Comparison of ENCODE assay signal across 1 cellular context in genomic region chr17:37640016-37640415, GRCh38.
TF ChIP-seq lines count a peak whose summit lies in the region.

No MANE protein-coding gene starts in this region.

TF ChIP-seq in K562, 482 proteins besides CTCF, POLR2A, EP300 and RAD21 (continues in another document):
- no peak for TF ChIP-seq POLR2H (tag; IDR thresholded peaks at IDR 0.05; ENCODE audit: low read depth)
- TF ChIP-seq ZNF695 (CRISPR knock-in tag; IDR thresholded peaks at IDR 0.05) = no peak
- no peak for TF ChIP-seq ZNF561 (CRISPR knock-in tag; conservative IDR thresholded peaks at IDR 0.05)
- TF ChIP-seq MTA3 (IDR thresholded peaks at IDR 0.05; ENCODE audit: borderline replicate concordance) = no peak
- TF ChIP-seq PKNOX1 (IDR thresholded peaks at IDR 0.05) = peak; percentile 32; the same call in 1 of the 2 replicates
- peak; percentile 81; the same call in 1 of the 2 replicates for TF ChIP-seq MAFF (IDR thresholded peaks at IDR 0.05; ENCODE audit: low read length)
- no peak for TF ChIP-seq SRSF1 (IDR thresholded peaks at IDR 0.05; ENCODE audit: low read depth, low read length)
- no peak for TF ChIP-seq HMGXB4 (CRISPR knock-in tag; IDR thresholded peaks at IDR 0.05)
- TF ChIP-seq GMEB1 (CRISPR knock-in tag; IDR thresholded peaks at IDR 0.05) = no peak
- TF ChIP-seq EP400 (IDR thresholded peaks at IDR 0.05) = peak; percentile 31; the same call in 1 of the 2 replicates
- TF ChIP-seq CEBPG (CRISPR knock-in tag; IDR thresholded peaks at IDR 0.05) = no peak
- TF ChIP-seq CEBPG (tag; conservative IDR thresholded peaks at IDR 0.05 in 1 of 2, IDR thresholded peaks at IDR 0.05 in 1 of 2) = peak; percentile 70 to 75
- peak; percentile 79 for TF ChIP-seq DPF2 (IDR thresholded peaks at IDR 0.05)
- peak in 1 of 2 experiments; percentile 47; a peak in 1 of 4 replicates for TF ChIP-seq ARNT (IDR thresholded peaks at IDR 0.05)
- TF ChIP-seq BRD4 (IDR thresholded peaks at IDR 0.05) = no peak
- 0 out of 2 replicates have a peak, but pooled peaks have one; percentile 7 for TF ChIP-seq JUND (IDR thresholded peaks at IDR 0.05; ENCODE audit: borderline replicate concordance, low read depth, low read length)
- no peak for TF ChIP-seq JUND (tag; IDR thresholded peaks at IDR 0.05; ENCODE audit: borderline replicate concordance, low read depth, low read length)
- TF ChIP-seq DNMT1 (IDR thresholded peaks at IDR 0.05) = no peak
- TF ChIP-seq MYC (IDR thresholded peaks at IDR 0.05; ENCODE audit: low read depth, low read length) = no peak
- TF ChIP-seq MYC (CRISPR knock-in tag; IDR thresholded peaks at IDR 0.05; ENCODE audit: borderline replicate concordance, low read depth) = no peak
- TF ChIP-seq RCOR1 (IDR thresholded peaks at IDR 0.05; ENCODE audit: borderline replicate concordance in 1 of 2, low read depth in 2 of 2, low read length in 2 of 2) = peak in 1 of 2 experiments; percentile 18; a peak in 1 of 4 replicates
- TF ChIP-seq HDAC3 (IDR thresholded peaks at IDR 0.05; ENCODE audit: borderline replicate concordance, partially characterized antibody) = peak; percentile 29
- peak; percentile 44; the same call in 1 of the 2 replicates for TF ChIP-seq HDAC2 (IDR thresholded peaks at IDR 0.05)
- peak; percentile 31; the same call in 1 of the 2 replicates for TF ChIP-seq ZNF592 (IDR thresholded peaks at IDR 0.05)
- peak; percentile 81 for TF ChIP-seq SMARCA4 (IDR thresholded peaks at IDR 0.05)
- TF ChIP-seq ETV1 (tag; conservative IDR thresholded peaks at IDR 0.05; ENCODE audit: low read depth) = 0 out of 2 replicates have a peak, but pooled peaks have one; percentile 9
- TF ChIP-seq CBX8 (IDR thresholded peaks at IDR 0.05; ENCODE audit: borderline replicate concordance, extremely low read depth, low read depth, low read length, poor library complexity, severe bottlenecking) = no peak
- TF ChIP-seq PBX2 (CRISPR knock-in tag; IDR thresholded peaks at IDR 0.05; ENCODE audit: low read depth) = no peak
- TF ChIP-seq PBX2 (tag; conservative IDR thresholded peaks at IDR 0.05; ENCODE audit: low read depth) = peak; percentile 65
- TF ChIP-seq LEF1 (IDR thresholded peaks at IDR 0.05) = peak; percentile 40; the same call in 1 of the 2 replicates
- peak; percentile 40; the same call in 1 of the 2 replicates for TF ChIP-seq SMARCE1 (IDR thresholded peaks at IDR 0.05)
- no peak for TF ChIP-seq AFF4 (CRISPR knock-in tag; IDR thresholded peaks at IDR 0.05)
- peak; percentile 78 for TF ChIP-seq ARID1B (IDR thresholded peaks at IDR 0.05)
- TF ChIP-seq TEAD4 (IDR thresholded peaks at IDR 0.05; ENCODE audit: low read length) = no peak; the same call in 1 of the 2 replicates
- TF ChIP-seq TEAD4 (CRISPR knock-in tag; IDR thresholded peaks at IDR 0.05; ENCODE audit: borderline replicate concordance) = no peak
- TF ChIP-seq GATAD2B (IDR thresholded peaks at IDR 0.05; ENCODE audit: borderline replicate concordance) = 0 out of 2 replicates have a peak, but pooled peaks have one; percentile 51
- peak; percentile 90 for TF ChIP-seq MAFG (tag; conservative IDR thresholded peaks at IDR 0.05)
- TF ChIP-seq MAFK (IDR thresholded peaks at IDR 0.05; ENCODE audit: low read length) = peak; percentile 68
- peak; percentile 85; the same call in 1 of the 2 replicates for TF ChIP-seq SOX6 (IDR thresholded peaks at IDR 0.05)
- peak; percentile 25 for TF ChIP-seq TAF9B (IDR thresholded peaks at IDR 0.05; ENCODE audit: partially characterized antibody)
- peak; percentile 93 for TF ChIP-seq C11orf30 (IDR thresholded peaks at IDR 0.05; ENCODE audit: low read depth)
- TF ChIP-seq ZNF316 (IDR thresholded peaks at IDR 0.05) = peak; percentile 94
- TF ChIP-seq ATF4 (CRISPR knock-in tag; IDR thresholded peaks at IDR 0.05) = no peak
- TF ChIP-seq NFYB (IDR thresholded peaks at IDR 0.05; ENCODE audit: extremely low read depth, insufficient read length) = no peak
